In the genomic region with DNA sequence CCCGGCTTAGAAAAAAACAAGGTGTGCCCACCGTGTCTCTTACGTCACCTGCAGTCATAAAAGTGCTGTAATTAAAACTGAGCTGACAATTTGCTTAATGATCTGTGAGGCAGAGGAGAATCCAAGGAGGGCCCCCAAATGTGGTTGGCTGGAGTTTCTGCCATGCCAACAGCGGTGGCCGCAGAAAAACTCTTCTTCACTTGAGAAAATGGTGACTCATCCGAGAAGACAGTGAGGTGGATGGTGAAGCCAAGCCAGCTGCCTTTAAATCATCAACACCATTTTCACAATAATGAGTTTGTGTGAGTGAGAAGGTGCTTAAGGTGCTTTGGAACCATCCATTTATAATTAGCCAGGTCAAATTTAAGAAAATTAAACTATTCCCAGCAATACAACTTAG, we compare ENCODE assay signal across 19 cellular contexts.
A peak's percentile ranks its signal among the peaks of the same experiment; 100 is the strongest.
DNase-seq lines count a peak whose midpoint lies in the region; ATAC-seq, FAIRE-seq and TF ChIP-seq lines count a peak whose summit lies in the region.
"Had no signal": no experiment of that assay in that cellular context is flagged by ENCODE, and none has a peak within 500 bp of the region (broad histone marks: within the 10 kb centered on the region; RNA-seq: fewer than 3 reads in every experiment).

No MANE protein-coding gene starts in this region.

- H3K9me3 Mint-ChIP-seq in activated T-helper 2 cell treated with anti-CD3 and anti-CD28 coated beads, Interferon-gamma antibody, Interleukin-2, Interleukin-4, amounts not matched to agents 10 μg/mL and 5 μg/mL and 100 μg/mL, durations not matched to agents 14 hours and 24 hours and 36 hours: peaks cover 3% of the 10 kb centered on the region
- no peaks in the 10 kb centered on the region for H3K9me3 Mint-ChIP-seq in activated T-cell treated with anti-CD3 and anti-CD28 coated beads, Interleukin-2, amount 50 U/mL, for 24 hours
- H3K9me3 Mint-ChIP-seq: CD8-positive, alpha-beta T cell had no signal

- no peak overlapping the region for H2AFZ ChIP-seq in trophoblast cell (ENCODE audit: insufficient read depth, low read length, poor library complexity)

- H2BK120ac ChIP-seq in trophoblast cell (ENCODE audit: insufficient read depth, low read length, poor library complexity): no peak overlapping the region

- H4K12ac ChIP-seq in trophoblast cell (ENCODE audit: low read depth, low read length): no peak overlapping the region

- no peak overlapping the region for H3K9ac ChIP-seq in trophoblast cell (ENCODE audit: low read length)
- H3K9ac ChIP-seq: BLaER1 treated with 17β-estradiol and CSF1 and Interleukin-3, amounts not matched to agents 10 nM and 100 nM had no signal

- H3K4me2 ChIP-seq in A549 (no peak overlapping the region), trophoblast cell (ENCODE audit: low read length) (no peak overlapping the region)
- H3K4me2 ChIP-seq: BLaER1 treated with 17β-estradiol and CSF1 and Interleukin-3, amounts not matched to agents 10 nM and 100 nM had no signal

- H3K27me3 ChIP-seq in trophoblast cell (ENCODE audit: insufficient read depth, low read length) (no peaks in the 10 kb centered on the region), suprapubic skin (no peaks in the 10 kb centered on the region)
- H3K27me3 ChIP-seq: BLaER1 treated with 17β-estradiol and CSF1 and Interleukin-3, amounts not matched to agents 10 nM and 100 nM had no signal

- no peak for DNase-seq in A549 (ENCODE audit: low read depth in 1 of 2, low spot score in 1 of 2)
- DNase-seq in NCI-H69 (lab: John Stamatoyannopoulos, UW): peak; percentile 28
- DNase-seq in activated T-helper 2 cell treated with anti-CD3 and anti-CD28 coated beads, Interferon-gamma antibody, Interleukin-2, Interleukin-4, amounts not matched to agents 10 μg/mL and 5 μg/mL and 100 μg/mL, durations not matched to agents 14 hours and 24 hours and 36 hours (ENCODE audit: low spot score): no peak
- DNase-seq in trophoblast cell: no peak
- DNase-seq in suprapubic skin (ENCODE audit: low spot score in 2 of 2): no peak
- DNase-seq in NAMALWA (ENCODE audit: low spot score): no peak
- no peak for DNase-seq in activated T-cell treated with anti-CD3 and anti-CD28 coated beads, Interleukin-2, amount 50 U/mL, for 24 hours
- DNase-seq: Calu3; CD8-positive, alpha-beta T cell; DMS 273 treated with DMSO at 0.1 percent for 48 hours; DMS53; DND-41; EL had no signal

- TF ChIP-seq POLR2A in A549 (IDR thresholded peaks at IDR 0.05; ENCODE audit: low read length) (no peak), suprapubic skin (IDR thresholded peaks at IDR 0.05) (no peak)

- intact Hi-C loops in activated T-helper 2 cell treated with anti-CD3 and anti-CD28 coated beads, Interferon-gamma antibody, Interleukin-2, Interleukin-4, amounts not matched to agents 10 μg/mL and 5 μg/mL and 100 μg/mL, durations not matched to agents 14 hours and 24 hours and 36 hours (cut with micrococcal nuclease): no loop called here

- H3K14ac ChIP-seq in trophoblast cell (ENCODE audit: low read length): no peak overlapping the region

- H3K36me3 ChIP-seq in trophoblast cell (ENCODE audit: control insufficient read depth in 1 of 2, insufficient read depth in 2 of 2, low read length in 2 of 2) (no peaks in the 10 kb centered on the region), suprapubic skin (no peaks in the 10 kb centered on the region)
- H3K36me3 ChIP-seq: BLaER1 treated with 17β-estradiol and CSF1 and Interleukin-3, amounts not matched to agents 10 nM and 100 nM; HAP-1 had no signal

- H2AK5ac ChIP-seq in trophoblast cell (ENCODE audit: low read length): no peak overlapping the region

- CTCF ChIA-PET in A549 (lab: Yijun Ruan, JAX): no interaction called here

- H3K4me3 Mint-ChIP-seq in activated T-helper 2 cell treated with anti-CD3 and anti-CD28 coated beads, Interferon-gamma antibody, Interleukin-2, Interleukin-4, amounts not matched to agents 10 μg/mL and 5 μg/mL and 100 μg/mL, durations not matched to agents 14 hours and 24 hours and 36 hours (ENCODE audit: low read depth): no peak overlapping the region
- H3K4me3 Mint-ChIP-seq in activated T-cell treated with anti-CD3 and anti-CD28 coated beads, Interleukin-2, amount 50 U/mL, for 24 hours: no peak overlapping the region
- H3K4me3 Mint-ChIP-seq: B cell; CD8-positive, alpha-beta T cell had no signal

- no peak overlapping the region for H4K8ac ChIP-seq in trophoblast cell (ENCODE audit: low read depth, low read length)

- H3K4me3 ChIP-seq in A549 (no peak overlapping the region), trophoblast cell (ENCODE audit: low read depth, low read length) (no peak overlapping the region), suprapubic skin (no peak overlapping the region)
- H3K4me3 ChIP-seq: BLaER1 treated with 17β-estradiol and CSF1 and Interleukin-3, amounts not matched to agents 10 nM and 100 nM; GM12878; HAP-1 had no signal

- H3K4me1 Mint-ChIP-seq in activated T-helper 2 cell treated with anti-CD3 and anti-CD28 coated beads, Interferon-gamma antibody, Interleukin-2, Interleukin-4, amounts not matched to agents 10 μg/mL and 5 μg/mL and 100 μg/mL, durations not matched to agents 14 hours and 24 hours and 36 hours (ENCODE audit: low read depth): peaks cover 75% of the 10 kb centered on the region
- H3K4me1 Mint-ChIP-seq in activated T-cell treated with anti-CD3 and anti-CD28 coated beads, Interleukin-2, amount 50 U/mL, for 24 hours (ENCODE audit: low read depth): peaks cover 11% of the 10 kb centered on the region
- H3K4me1 Mint-ChIP-seq: B cell had no signal

- peak overlapping the region; percentile 4 for H4K91ac ChIP-seq in trophoblast cell (ENCODE audit: low read depth, low read length)

- POLR2A ChIA-PET in A549 (lab: Yijun Ruan, JAX): no interaction called here

- no peaks in the 10 kb centered on the region for H3K79me2 ChIP-seq in trophoblast cell (ENCODE audit: control insufficient read depth, insufficient read depth, low read length, poor library complexity)

- peaks cover 4% of the 10 kb centered on the region; the same call in 1 of the 3 replicates for H3K4me1 ChIP-seq in A549
- H3K4me1 ChIP-seq in trophoblast cell (ENCODE audit: control insufficient read depth in 1 of 2, insufficient read depth in 2 of 2, low read length in 2 of 2): peaks cover 0 to 4% of the 10 kb centered on the region in 2 experiments
- no peaks in the 10 kb centered on the region for H3K4me1 ChIP-seq in suprapubic skin
- H3K4me1 ChIP-seq: HAP-1 had no signal

- no peak for TF ChIP-seq RAD21 in A549 (conservative IDR thresholded peaks at IDR 0.05 in 1 of 2, IDR thresholded peaks at IDR 0.05 in 1 of 2)

- H2BK5ac ChIP-seq in trophoblast cell (ENCODE audit: low read depth, low read length, poor library complexity): no peak overlapping the region

- WGBS in A549 (ENCODE audit: missing lambda C conversion rate): 92% methylated on average over 6 of the region's 6 CpGs
- no CpG with 5 or more reads among the region's 6 CpGs for WGBS in trophoblast cell (ENCODE audit: extremely low coverage, insufficient coverage, insufficient read length)
- WGBS in suprapubic skin: 72% methylated on average over 6 of the region's 6 CpGs

- H3K27ac Mint-ChIP-seq in activated T-helper 2 cell treated with anti-CD3 and anti-CD28 coated beads, Interferon-gamma antibody, Interleukin-2, Interleukin-4, amounts not matched to agents 10 μg/mL and 5 μg/mL and 100 μg/mL, durations not matched to agents 14 hours and 24 hours and 36 hours: peak overlapping the region; percentile 73
- H3K27ac Mint-ChIP-seq in activated T-cell treated with anti-CD3 and anti-CD28 coated beads, Interleukin-2, amount 50 U/mL, for 24 hours: no peak overlapping the region
- H3K27ac Mint-ChIP-seq: B cell; CD8-positive, alpha-beta T cell had no signal

- no peak for ATAC-seq in A549
- ATAC-seq: CD8-positive, alpha-beta T cell; GM12878 had no signal

- peaks cover 9% of the 10 kb centered on the region for H3K79me1 ChIP-seq in trophoblast cell (ENCODE audit: low read length)

- H3K27ac ChIP-seq in A549 (no peak overlapping the region), trophoblast cell (ENCODE audit: low read depth, low read length) (no peak overlapping the region), suprapubic skin (no peak overlapping the region)
- H3K27ac ChIP-seq: 22Rv1; BLaER1 treated with 17β-estradiol and CSF1 and Interleukin-3, amounts not matched to agents 10 nM and 100 nM had no signal

- no peak for FAIRE-seq in A549 (lab: Jason Lieb, UNC)
- FAIRE-seq: GM12878, GM19239 had no signal

- peaks cover 74% of the 10 kb centered on the region for H3K36me3 Mint-ChIP-seq in activated T-helper 2 cell treated with anti-CD3 and anti-CD28 coated beads, Interferon-gamma antibody, Interleukin-2, Interleukin-4, amounts not matched to agents 10 μg/mL and 5 μg/mL and 100 μg/mL, durations not matched to agents 14 hours and 24 hours and 36 hours (ENCODE audit: low read depth)
- no peaks in the 10 kb centered on the region for H3K36me3 Mint-ChIP-seq in activated T-cell treated with anti-CD3 and anti-CD28 coated beads, Interleukin-2, amount 50 U/mL, for 24 hours (ENCODE audit: low read depth)
- H3K36me3 Mint-ChIP-seq: CD8-positive, alpha-beta T cell had no signal

- no peak for TF ChIP-seq CTCF in A549 (IDR thresholded peaks at IDR 0.05)
- TF ChIP-seq CTCF in suprapubic skin (IDR thresholded peaks at IDR 0.05): no peak

- no peak for TF ChIP-seq EP300 in A549 (IDR thresholded peaks at IDR 0.05)
- TF ChIP-seq EP300 in suprapubic skin (IDR thresholded peaks at IDR 0.05): no peak

- H3K23ac ChIP-seq in trophoblast cell (ENCODE audit: low read length): no peak overlapping the region

- no peak overlapping the region for H3K4ac ChIP-seq in trophoblast cell (ENCODE audit: low read depth, low read length)

- no peaks in the 10 kb centered on the region for H3K27me3 Mint-ChIP-seq in activated T-helper 2 cell treated with anti-CD3 and anti-CD28 coated beads, Interferon-gamma antibody, Interleukin-2, Interleukin-4, amounts not matched to agents 10 μg/mL and 5 μg/mL and 100 μg/mL, durations not matched to agents 14 hours and 24 hours and 36 hours (ENCODE audit: low read depth)
- H3K27me3 Mint-ChIP-seq in activated T-cell treated with anti-CD3 and anti-CD28 coated beads, Interleukin-2, amount 50 U/mL, for 24 hours: peaks cover 2% of the 10 kb centered on the region
- H3K27me3 Mint-ChIP-seq: B cell had no signal

- peak overlapping the region; percentile 4 for H2BK12ac ChIP-seq in trophoblast cell (ENCODE audit: low read length)

- no peak overlapping the region for H3K18ac ChIP-seq in trophoblast cell (ENCODE audit: low read length)

- H3K9me3 ChIP-seq in A549 (no peaks in the 10 kb centered on the region), trophoblast cell (ENCODE audit: insufficient read depth, low read depth, low read length) (no peaks in the 10 kb centered on the region), suprapubic skin (no peaks in the 10 kb centered on the region)
- H3K9me3 ChIP-seq: BLaER1 treated with 17β-estradiol and CSF1 and Interleukin-3, amounts not matched to agents 10 nM and 100 nM; HAP-1 had no signal

TF ChIP-seq in A549, 52 proteins besides CTCF, POLR2A, EP300 and RAD21:
- TF ChIP-seq HDAC2 (IDR thresholded peaks at IDR 0.05) (no peak), BHLHE40 (IDR thresholded peaks at IDR 0.05; ENCODE audit: low read depth, low read length) (no peak), RFX5 (IDR thresholded peaks at IDR 0.05) (no peak), FOSL2 (IDR thresholded peaks at IDR 0.05) (no peak), FOSL2 (CRISPR knock-in tag; IDR thresholded peaks at IDR 0.05) (peak; percentile 55)
